12 cellular contexts compared by ENCODE assay signal in genomic region chr21:17795084-17796036, GRCh38. TPM values are rescaled to one million over a fixed set of nuclear protein-coding genes. Genes with fewer than 3 reads are reported as not detected.
DNase-seq lines count a peak whose midpoint lies in the region; ATAC-seq and TF ChIP-seq lines count a peak whose summit lies in the region.
"Had no signal": no experiment of that assay in that cellular context is flagged by ENCODE, and none has a peak within 500 bp of the region (broad histone marks: within the 10 kb centered on the region; RNA-seq: fewer than 3 reads in every experiment).

No MANE protein-coding gene starts in this region.

- H3K79me1 ChIP-seq in neuronal stem cell (ENCODE audit: low read depth, low read length) (no peaks in the 10 kb centered on the region), H9 (ENCODE audit: insufficient read depth, low read depth, low read length, poor library complexity, severe bottlenecking) (no peaks in the 10 kb centered on the region)

- no peak overlapping the region for H2BK12ac ChIP-seq in neuronal stem cell (ENCODE audit: low read length)
- H2BK12ac ChIP-seq in H9 (ENCODE audit: insufficient read length, low read depth, low read length) = no peak overlapping the region

- H2BK15ac ChIP-seq in neuronal stem cell (ENCODE audit: low read length) = no peak overlapping the region
- H2BK15ac ChIP-seq in H9 (ENCODE audit: low read depth, low read length) = no peak overlapping the region

- peak overlapping the region; percentile 92 for H3K27ac ChIP-seq in CD4-positive, CD25-positive, alpha-beta regulatory T cell (ENCODE audit: insufficient read depth, low read length, poor library complexity, severe bottlenecking)
- peak overlapping the region; percentile 73 for H3K27ac ChIP-seq in naive thymus-derived CD4-positive, alpha-beta T cell (ENCODE audit: low read depth, low read length)
- H3K27ac ChIP-seq in neuronal stem cell (replicated peaks; ENCODE audit: low read length) (no peak overlapping the region), H9 (ENCODE audit: insufficient read length, low read depth, low read length) (no peak overlapping the region)
- H3K27ac ChIP-seq: parathyroid adenoma, VCaP had no signal

- H3K56ac ChIP-seq in H9 (ENCODE audit: insufficient read length, low read depth, low read length) = no peak overlapping the region

- H3K23me2 ChIP-seq in H9 (ENCODE audit: insufficient read length, low read depth, low read length, poor library complexity, severe bottlenecking) = no peaks in the 10 kb centered on the region

- peaks cover 45 to 78% (median 63%) of the 10 kb centered on the region in 4 donors for H3K4me1 Mint-ChIP-seq in CD4-positive, CD25-positive, alpha-beta regulatory T cell
- H3K4me1 Mint-ChIP-seq in activated T-helper 1 cell treated with anti-CD3 and anti-CD28 coated beads, Interleukin-12 subunit alpha, Interleukin-12 subunit beta, Interleukin-2, Interleukin-4 antibody, amounts not matched to agents 30 ng/mL and 10 ng/mL and 1 ng/mL, durations not matched to agents 14 hours and 24 hours and 36 hours (ENCODE audit: low read depth) = peaks cover 67% of the 10 kb centered on the region
- H3K4me1 Mint-ChIP-seq in naive thymus-derived CD4-positive, alpha-beta T cell = peaks cover 24 to 88% (median 62%) of the 10 kb centered on the region in 7 donors
- H3K4me1 Mint-ChIP-seq in H9 = peaks cover 0 to 4% of the 10 kb centered on the region in 2 experiments; a peak in 3 of 4 replicates

- H4K91ac ChIP-seq in neuronal stem cell (ENCODE audit: low read depth, low read length, poor library complexity) = no peak overlapping the region
- no peak overlapping the region for H4K91ac ChIP-seq in H9 (ENCODE audit: insufficient read length, low read depth, low read length)

- H3K79me2 ChIP-seq in H9 (ENCODE audit: insufficient read depth, low read length) = no peaks in the 10 kb centered on the region
- H3K79me2 ChIP-seq: parathyroid adenoma had no signal

- peak overlapping the region; percentile 83 for H3K4me3 ChIP-seq in CD4-positive, CD25-positive, alpha-beta regulatory T cell (ENCODE audit: low read depth, low read length)
- peak overlapping the region; percentile 36 for H3K4me3 ChIP-seq in naive thymus-derived CD4-positive, alpha-beta T cell (ENCODE audit: low read length)
- H3K4me3 ChIP-seq in neuronal stem cell (ENCODE audit: low read length in 2 of 2) = no peak overlapping the region

- no peaks in the 10 kb centered on the region for H3K27me3 Mint-ChIP-seq in CD4-positive, CD25-positive, alpha-beta regulatory T cell
- H3K27me3 Mint-ChIP-seq in activated T-helper 1 cell treated with anti-CD3 and anti-CD28 coated beads, Interleukin-12 subunit alpha, Interleukin-12 subunit beta, Interleukin-2, Interleukin-4 antibody, amounts not matched to agents 30 ng/mL and 10 ng/mL and 1 ng/mL, durations not matched to agents 14 hours and 24 hours and 36 hours (ENCODE audit: insufficient read depth) = no peaks in the 10 kb centered on the region
- no peaks in the 10 kb centered on the region for H3K27me3 Mint-ChIP-seq in naive thymus-derived CD4-positive, alpha-beta T cell
- no peaks in the 10 kb centered on the region for H3K27me3 Mint-ChIP-seq in H9 (ENCODE audit: low read depth)

- no peaks in the 10 kb centered on the region for H3K9me3 Mint-ChIP-seq in CD4-positive, CD25-positive, alpha-beta regulatory T cell
- no peaks in the 10 kb centered on the region for H3K9me3 Mint-ChIP-seq in activated T-helper 1 cell treated with anti-CD3 and anti-CD28 coated beads, Interleukin-12 subunit alpha, Interleukin-12 subunit beta, Interleukin-2, Interleukin-4 antibody, amounts not matched to agents 30 ng/mL and 10 ng/mL and 1 ng/mL, durations not matched to agents 14 hours and 24 hours and 36 hours
- no peaks in the 10 kb centered on the region for H3K9me3 Mint-ChIP-seq in naive thymus-derived CD4-positive, alpha-beta T cell
- H3K9me3 Mint-ChIP-seq in H9 = no peaks in the 10 kb centered on the region

- WGBS in neuronal stem cell (ENCODE audit: extremely low coverage in 2 of 2, insufficient read length in 2 of 2, insufficient replicate concordance in 1 of 2), 2 donors = no CpG with 5 or more reads among the region's 6 CpGs
- no CpG with 5 or more reads among the region's 6 CpGs for WGBS in H9 (ENCODE audit: extremely low coverage, insufficient read length, low lambda C conversion rate)

- POLR2A ChIA-PET in naive thymus-derived CD4-positive, alpha-beta T cell (lab: Charles Lee) = interaction anchor here (0.8 to 7.7 kb wide), 8 partner anchors 9 to 186 kb away, joined by 3 to 71 read pairs (median 4); partner anchors contain the start of gene C21orf91

- H4K8ac ChIP-seq in neuronal stem cell (ENCODE audit: low read depth, low read length) (no peak overlapping the region), H9 (replicated peaks; ENCODE audit: insufficient read length, low read depth, low read length) (no peak overlapping the region)

- CTCF ChIA-PET in naive thymus-derived CD4-positive, alpha-beta T cell (lab: Charles Lee) = interaction anchor here (1.9 to 2.9 kb wide), 2 partner anchors 12 to 21 kb away, joined by 6 to 8 read pairs; no protein-coding TSS in a partner anchor

- H3K4me3 Mint-ChIP-seq in CD4-positive, CD25-positive, alpha-beta regulatory T cell = peak overlapping the region; percentile 79 to 97 (median 85)
- peak overlapping the region; percentile 64 for H3K4me3 Mint-ChIP-seq in activated T-helper 1 cell treated with anti-CD3 and anti-CD28 coated beads, Interleukin-12 subunit alpha, Interleukin-12 subunit beta, Interleukin-2, Interleukin-4 antibody, amounts not matched to agents 30 ng/mL and 10 ng/mL and 1 ng/mL, durations not matched to agents 14 hours and 24 hours and 36 hours
- peak overlapping the region in 9 of 10 donors; percentile 23 to 86 (median 57) for H3K4me3 Mint-ChIP-seq in naive thymus-derived CD4-positive, alpha-beta T cell
- H3K4me3 Mint-ChIP-seq in H9 = no peak overlapping the region

- H2BK5ac ChIP-seq in neuronal stem cell (ENCODE audit: low read length) (no peak overlapping the region), H9 (ENCODE audit: insufficient read length, low read length) (no peak overlapping the region)

- H3K4ac ChIP-seq in neuronal stem cell (ENCODE audit: low read length) = no peak overlapping the region
- no peak overlapping the region for H3K4ac ChIP-seq in H9 (ENCODE audit: low read depth, low read length)

- H3K36me3 ChIP-seq in CD4-positive, CD25-positive, alpha-beta regulatory T cell (ENCODE audit: control insufficient read depth, insufficient read depth, low read length) = peaks cover 10% of the 10 kb centered on the region
- peaks cover 0 to 6% (median 0%) of the 10 kb centered on the region in 3 experiments for H3K36me3 ChIP-seq in naive thymus-derived CD4-positive, alpha-beta T cell (ENCODE audit: control insufficient read depth in 2 of 3, insufficient read depth in 3 of 3, low read length in 3 of 3)
- peaks cover 6 to 60% of the 10 kb centered on the region in 2 donors for H3K36me3 ChIP-seq in neuronal stem cell (replicated peaks in 1 of 2; ENCODE audit: control insufficient read depth in 2 of 2, insufficient read depth in 2 of 2, low read length in 2 of 2)

- intact Hi-C loops in activated T-helper 1 cell treated with anti-CD3 and anti-CD28 coated beads, Interleukin-12 subunit alpha, Interleukin-12 subunit beta, Interleukin-2, Interleukin-4 antibody, amounts not matched to agents 30 ng/mL and 10 ng/mL and 1 ng/mL, durations not matched to agents 14 hours and 24 hours and 36 hours (cut with micrococcal nuclease) = loop anchor here (1.0 kb wide), 1 partner anchor 24 kb away; the partner anchor contains the start of gene C21orf91
- intact Hi-C loops in naive thymus-derived CD4-positive, alpha-beta T cell (cut with micrococcal nuclease) = no loop called here

- H3K18ac ChIP-seq in neuronal stem cell (ENCODE audit: low read length) (no peak overlapping the region), H9 (ENCODE audit: insufficient read length, low read depth, low read length) (no peak overlapping the region)

- H3K14ac ChIP-seq in neuronal stem cell (ENCODE audit: low read length) (no peak overlapping the region), H9 (ENCODE audit: insufficient read depth, low read length) (no peak overlapping the region)

- no peak overlapping the region for H2BK20ac ChIP-seq in H9 (ENCODE audit: low read depth, low read length, poor library complexity, severe bottlenecking)

- H3K9ac ChIP-seq in neuronal stem cell (ENCODE audit: low read depth, low read length, poor library complexity) = no peak overlapping the region
- H3K9ac ChIP-seq in H9 (ENCODE audit: extremely low read depth, insufficient read length, low read length) = no peak overlapping the region
- H3K9ac ChIP-seq: parathyroid adenoma had no signal

- peak overlapping the region; percentile 77 to 97 (median 96) for H3K27ac Mint-ChIP-seq in CD4-positive, CD25-positive, alpha-beta regulatory T cell
- H3K27ac Mint-ChIP-seq in activated T-helper 1 cell treated with anti-CD3 and anti-CD28 coated beads, Interleukin-12 subunit alpha, Interleukin-12 subunit beta, Interleukin-2, Interleukin-4 antibody, amounts not matched to agents 30 ng/mL and 10 ng/mL and 1 ng/mL, durations not matched to agents 14 hours and 24 hours and 36 hours = peak overlapping the region; percentile 92
- peak overlapping the region; percentile 68 to 92 (median 83) for H3K27ac Mint-ChIP-seq in naive thymus-derived CD4-positive, alpha-beta T cell
- peak overlapping the region in 1 of 3 experiments; percentile 70; a peak in 1 of 7 replicates for H3K27ac Mint-ChIP-seq in H9

- H4K20me1 ChIP-seq in H9 (ENCODE audit: control insufficient read depth, insufficient read depth, insufficient read length) = no peaks in the 10 kb centered on the region

- H3K9me3 ChIP-seq in CD4-positive, CD25-positive, alpha-beta regulatory T cell (ENCODE audit: control insufficient read depth in 2 of 2, low read length in 2 of 2) = no peaks in the 10 kb centered on the region
- no peaks in the 10 kb centered on the region for H3K9me3 ChIP-seq in naive thymus-derived CD4-positive, alpha-beta T cell (ENCODE audit: control insufficient read depth in 2 of 3, low read length in 3 of 3)
- no peaks in the 10 kb centered on the region for H3K9me3 ChIP-seq in neuronal stem cell (replicated peaks in 1 of 2; ENCODE audit: control insufficient read depth in 2 of 2, insufficient read depth in 1 of 2, low read depth in 1 of 2, low read length in 2 of 2)
- H3K9me3 ChIP-seq in H9 (ENCODE audit: control insufficient read depth, low read depth, low read length) = no peaks in the 10 kb centered on the region

- peaks cover 40% of the 10 kb centered on the region for H3K36me3 Mint-ChIP-seq in CD4-positive, CD25-positive, alpha-beta regulatory T cell
- peaks cover 38% of the 10 kb centered on the region for H3K36me3 Mint-ChIP-seq in activated T-helper 1 cell treated with anti-CD3 and anti-CD28 coated beads, Interleukin-12 subunit alpha, Interleukin-12 subunit beta, Interleukin-2, Interleukin-4 antibody, amounts not matched to agents 30 ng/mL and 10 ng/mL and 1 ng/mL, durations not matched to agents 14 hours and 24 hours and 36 hours (ENCODE audit: low read depth)
- peaks cover 4 to 32% (median 6%) of the 10 kb centered on the region in 5 donors for H3K36me3 Mint-ChIP-seq in naive thymus-derived CD4-positive, alpha-beta T cell
- H3K36me3 Mint-ChIP-seq in H9 (ENCODE audit: insufficient read depth in 1 of 3, low read depth in 3 of 3) = peaks cover 3 to 50% (median 34%) of the 10 kb centered on the region in 3 experiments; a peak in 6 of 7 replicates

- no peak for TF ChIP-seq CTCF in H9 (conservative IDR thresholded peaks at IDR 0.05)

- no peak overlapping the region for H2BK120ac ChIP-seq in neuronal stem cell (ENCODE audit: low read depth, low read length)
- no peak overlapping the region for H2BK120ac ChIP-seq in H9 (ENCODE audit: low read depth, low read length, poor library complexity, severe bottlenecking)

- H3T11ph ChIP-seq in H9 (ENCODE audit: low read length) = no peak overlapping the region

- H3K27me3 ChIP-seq in CD4-positive, CD25-positive, alpha-beta regulatory T cell (ENCODE audit: control insufficient read depth, insufficient read depth, low read length) = no peaks in the 10 kb centered on the region
- no peaks in the 10 kb centered on the region for H3K27me3 ChIP-seq in naive thymus-derived CD4-positive, alpha-beta T cell (ENCODE audit: control insufficient read depth in 2 of 2, insufficient read depth in 2 of 2, low read length in 2 of 2)
- H3K27me3 ChIP-seq in neuronal stem cell (ENCODE audit: control insufficient read depth in 3 of 3, insufficient read depth in 3 of 3, low read depth in 1 of 3, low read length in 3 of 3) (no peaks in the 10 kb centered on the region), H9 (ENCODE audit: insufficient read depth, low read length) (no peaks in the 10 kb centered on the region)

- peak in 1 of 2 donors; percentile 13 for ATAC-seq in CD4-positive, CD25-positive, alpha-beta regulatory T cell (ENCODE audit: low read depth in 2 of 2)
- peak; percentile 16 for ATAC-seq in HG02885 (IDR thresholded peaks at IDR 0.05; ENCODE audit: poor library complexity, unreplicated experiment)
- ATAC-seq in naive thymus-derived CD4-positive, alpha-beta T cell = peak; percentile 39
- ATAC-seq in GM19328 (IDR thresholded peaks at IDR 0.05; ENCODE audit: unreplicated experiment) = no peak

- H3K23ac ChIP-seq in neuronal stem cell (ENCODE audit: low read depth, low read length, poor library complexity) = no peak overlapping the region
- no peak overlapping the region for H3K23ac ChIP-seq in H9 (ENCODE audit: insufficient read length, low read depth, low read length)

- H2AFZ ChIP-seq in neuronal stem cell (ENCODE audit: low read length) (no peak overlapping the region), H9 (ENCODE audit: low read length) (no peak overlapping the region)
- H2AFZ ChIP-seq: parathyroid adenoma had no signal

- H2AK5ac ChIP-seq in neuronal stem cell (ENCODE audit: low read depth, low read length) = no peak overlapping the region
- no peak overlapping the region for H2AK5ac ChIP-seq in H9 (ENCODE audit: insufficient read length, low read length)

- H3K4me1 ChIP-seq in CD4-positive, CD25-positive, alpha-beta regulatory T cell (ENCODE audit: control insufficient read depth, insufficient read depth, low read length, poor library complexity, severe bottlenecking) = peaks cover 84% of the 10 kb centered on the region
- peaks cover 44 to 53% of the 10 kb centered on the region in 2 donors for H3K4me1 ChIP-seq in naive thymus-derived CD4-positive, alpha-beta T cell (ENCODE audit: control insufficient read depth in 2 of 2, insufficient read depth in 2 of 2, low read length in 2 of 2)
- H3K4me1 ChIP-seq in neuronal stem cell (ENCODE audit: control insufficient read depth in 2 of 2, insufficient read depth in 1 of 2, low read depth in 1 of 2, low read length in 2 of 2) (no peaks in the 10 kb centered on the region), H9 (ENCODE audit: insufficient read depth, low read length) (no peaks in the 10 kb centered on the region)
- H3K4me1 ChIP-seq: parathyroid adenoma had no signal

- no peak for DNase-seq in CD4-positive, CD25-positive, alpha-beta regulatory T cell
- DNase-seq in activated T-helper 1 cell treated with anti-CD3 and anti-CD28 coated beads, Interleukin-12 subunit alpha, Interleukin-12 subunit beta, Interleukin-2, Interleukin-4 antibody, amounts not matched to agents 30 ng/mL and 10 ng/mL and 1 ng/mL, durations not matched to agents 14 hours and 24 hours and 36 hours (ENCODE audit: low spot score) = no peak
- DNase-seq in naive thymus-derived CD4-positive, alpha-beta T cell = no peak
- DNase-seq in NCI-H2196 (lab: John Stamatoyannopoulos, UW; ENCODE audit: unreplicated experiment) (no peak), neuronal stem cell (ENCODE audit: low spot score) (no peak), H9 (no peak)
- DNase-seq: DMS79 treated with DMSO at 0.1 percent for 48 hours, foreskin melanocyte had no signal

- no peak overlapping the region for H4K5ac ChIP-seq in H9 (ENCODE audit: insufficient read length, low read depth, low read length)

- H3K4me2 ChIP-seq in neuronal stem cell (ENCODE audit: insufficient read depth, low read length, poor library complexity, severe bottlenecking) (no peak overlapping the region), H9 (ENCODE audit: insufficient read depth, insufficient read length, low read length) (no peak overlapping the region)

RNA-seq across cellular contexts. Expression of gene C21orf91, which starts 23.8 kb away (rescaled TPM):
- 62.8 TPM for total RNA-seq in CD4-positive, CD25-positive, alpha-beta regulatory T cell
- polyA plus RNA-seq in CD4-positive, CD25-positive, alpha-beta regulatory T cell = 10 to 100 TPM; 59.3 to 74.6 (median 69.8) TPM
- total RNA-seq in activated T-helper 1 cell treated with anti-CD3 and anti-CD28 coated beads, Interleukin-12 subunit alpha, Interleukin-12 subunit beta, Interleukin-2, Interleukin-4 antibody, amounts not matched to agents 30 ng/mL and 10 ng/mL and 1 ng/mL, durations not matched to agents 14 hours and 24 hours and 36 hours = 45.4 and 49.2 TPM in 2 replicates
- 10 to 100 TPM; 26.0 to 59.8 (median 57.7) TPM for total RNA-seq in naive thymus-derived CD4-positive, alpha-beta T cell
- 10 to 100 TPM; 34.6 to 40.8 TPM for polyA plus RNA-seq in naive thymus-derived CD4-positive, alpha-beta T cell
- 21.8 TPM for polyA plus RNA-seq in neuronal stem cell (2013, experiment 1 of 2)
- polyA plus RNA-seq in neuronal stem cell (2013, experiment 2 of 2) = 22.2 TPM
- 46.0 and 49.2 TPM in 2 replicates for total RNA-seq in H9 (2021)

Comparison
In these comparisons a context has a peak if more than half of its experiments do, and no peak if none do; other contexts are left out.
1. H3K27ac ChIP-seq: peak in CD4-positive, CD25-positive, alpha-beta regulatory T cell (single experiment) and naive thymus-derived CD4-positive, alpha-beta T cell (single experiment); none in neuronal stem cell (single experiment) and H9 (single experiment).
2. H3K4me3 ChIP-seq: peak in CD4-positive, CD25-positive, alpha-beta regulatory T cell (single experiment) and naive thymus-derived CD4-positive, alpha-beta T cell (single experiment); none in neuronal stem cell (0 of 2).
3. H3K4me3 Mint-ChIP-seq: peak in CD4-positive, CD25-positive, alpha-beta regulatory T cell (4 of 4), activated T-helper 1 cell treated with anti-CD3 and anti-CD28 coated beads, Interleukin-12 subunit alpha, Interleukin-12 subunit beta, Interleukin-2, Interleukin-4 antibody, amounts not matched to agents 30 ng/mL and 10 ng/mL and 1 ng/mL, durations not matched to agents 14 hours and 24 hours and 36 hours (single experiment) and naive thymus-derived CD4-positive, alpha-beta T cell (9 of 10); none in H9 (0 of 2).